Comparison of ENCODE assay signal across 1 cellular context in genomic region chr19:48806818-48807589, GRCh38.
TF ChIP-seq lines count a peak whose summit lies in the region.

No MANE protein-coding gene starts in this region.

TF ChIP-seq in HepG2, 621 proteins besides CTCF, POLR2A, EP300 and RAD21 (continued from another document and continues in another):
- TF ChIP-seq SMAD1 (CRISPR knock-in tag; IDR thresholded peaks at IDR 0.05; ENCODE audit: borderline replicate concordance, low read depth) (no peak), ZBTB33 (CRISPR knock-in tag; IDR thresholded peaks at IDR 0.05) (peak; percentile 62), ZSCAN30 (CRISPR knock-in tag; IDR thresholded peaks at IDR 0.05) (no peak), ZMYM2 (CRISPR knock-in tag; IDR thresholded peaks at IDR 0.05) (no peak), PRMT3 (CRISPR knock-in tag; IDR thresholded peaks at IDR 0.05; ENCODE audit: borderline replicate concordance, low read depth) (no peak), GPN1 (CRISPR knock-in tag; IDR thresholded peaks at IDR 0.05; ENCODE audit: borderline replicate concordance) (no peak), NFE2 (CRISPR knock-in tag; IDR thresholded peaks at IDR 0.05) (peak; percentile 54; the same call in 1 of the 2 replicates), ZNF773 (CRISPR knock-in tag; IDR thresholded peaks at IDR 0.05; ENCODE audit: borderline replicate concordance) (no peak), SIX1 (CRISPR knock-in tag; IDR thresholded peaks at IDR 0.05; ENCODE audit: borderline replicate concordance) (no peak; the same call in 1 of the 2 replicates), ZNF746 (CRISPR knock-in tag; IDR thresholded peaks at IDR 0.05) (peak; percentile 81), GTF3A (CRISPR knock-in tag; conservative IDR thresholded peaks at IDR 0.05) (no peak), ZNF382 (CRISPR knock-in tag; IDR thresholded peaks at IDR 0.05; ENCODE audit: borderline replicate concordance) (no peak), REPIN1 (CRISPR knock-in tag; IDR thresholded peaks at IDR 0.05; ENCODE audit: borderline replicate concordance, low read depth) (no peak), ZNF570 (CRISPR knock-in tag; IDR thresholded peaks at IDR 0.05; ENCODE audit: borderline replicate concordance) (no peak), HNF1B (CRISPR knock-in tag; IDR thresholded peaks at IDR 0.05) (no peak), POLR2G (IDR thresholded peaks at IDR 0.05; ENCODE audit: low read depth, low read length) (peak; percentile 96), ZNF841 (CRISPR knock-in tag; IDR thresholded peaks at IDR 0.05; ENCODE audit: borderline replicate concordance) (no peak), ZNF546 (CRISPR knock-in tag; conservative IDR thresholded peaks at IDR 0.05) (peak; percentile 84; the same call in 1 of the 2 replicates), ZNF788 (CRISPR knock-in tag; IDR thresholded peaks at IDR 0.05; ENCODE audit: borderline replicate concordance) (0 out of 2 replicates have a peak, but pooled peaks have one; percentile 7), POLR2AphosphoS5 (IDR thresholded peaks at IDR 0.05; ENCODE audit: low read depth, low read length) (peak; percentile 98), DBP (CRISPR knock-in tag; IDR thresholded peaks at IDR 0.05; ENCODE audit: not compliant biosample characterization) (no peak), SCMH1 (CRISPR knock-in tag; IDR thresholded peaks at IDR 0.05; ENCODE audit: borderline replicate concordance) (no peak), ZNF101 (CRISPR knock-in tag; IDR thresholded peaks at IDR 0.05; ENCODE audit: borderline replicate concordance, low read depth) (no peak), CHCHD3 (CRISPR knock-in tag; IDR thresholded peaks at IDR 0.05) (no peak), AKAP8 (CRISPR knock-in tag; IDR thresholded peaks at IDR 0.05) (no peak), HNF4G (IDR thresholded peaks at IDR 0.05; ENCODE audit: borderline replicate concordance, low read depth, low read length) (peak; percentile 94), HNF4G (CRISPR knock-in tag; IDR thresholded peaks at IDR 0.05; ENCODE audit: borderline replicate concordance, low read depth) (peak; percentile 69; the same call in 1 of the 2 replicates), KLF16 (CRISPR knock-in tag; IDR thresholded peaks at IDR 0.05) (peak in 1 of 2 experiments; percentile 69; a peak in 2 of 4 replicates), KDM1A (CRISPR knock-in tag; IDR thresholded peaks at IDR 0.05) (no peak), ZNF484 (CRISPR knock-in tag; IDR thresholded peaks at IDR 0.05; ENCODE audit: borderline replicate concordance, low read depth) (no peak), SYNCRIP (IDR thresholded peaks at IDR 0.05; ENCODE audit: insufficient read depth, low read depth, low read length) (no peak), CREB1 (IDR thresholded peaks at IDR 0.05) (no peak), CREB1 (CRISPR knock-in tag; IDR thresholded peaks at IDR 0.05) (peak; percentile 25), ATF7 (IDR thresholded peaks at IDR 0.05) (no peak), ATF7 (CRISPR knock-in tag; IDR thresholded peaks at IDR 0.05) (0 out of 2 replicates have a peak, but pooled peaks have one; percentile 39), CENPT (CRISPR knock-in tag; IDR thresholded peaks at IDR 0.05; ENCODE audit: low read depth) (0 out of 2 replicates have a peak, but pooled peaks have one; percentile 54), ZSCAN9 (CRISPR knock-in tag; IDR thresholded peaks at IDR 0.05; ENCODE audit: borderline replicate concordance) (peak; percentile 79; the same call in 1 of the 2 replicates), ATF2 (CRISPR knock-in tag; IDR thresholded peaks at IDR 0.05) (peak; percentile 71), ZNF687 (CRISPR knock-in tag; IDR thresholded peaks at IDR 0.05) (peak; percentile 70), ZNF543 (CRISPR knock-in tag; IDR thresholded peaks at IDR 0.05) (no peak), ZFX (CRISPR knock-in tag; IDR thresholded peaks at IDR 0.05; ENCODE audit: low read depth) (peak; percentile 96), ZNF460 (CRISPR knock-in tag; IDR thresholded peaks at IDR 0.05; ENCODE audit: borderline replicate concordance) (no peak), ZNF558 (CRISPR knock-in tag; IDR thresholded peaks at IDR 0.05; ENCODE audit: borderline replicate concordance) (no peak), ZNF850 (CRISPR knock-in tag; conservative IDR thresholded peaks at IDR 0.05) (no peak), ZNF180 (CRISPR knock-in tag; IDR thresholded peaks at IDR 0.05; ENCODE audit: borderline replicate concordance, low read depth) (no peak), ZBTB7A (CRISPR knock-in tag; IDR thresholded peaks at IDR 0.05) (0 out of 2 replicates have a peak, but pooled peaks have one; percentile 62), ZBTB25 (CRISPR knock-in tag; IDR thresholded peaks at IDR 0.05) (no peak), HOXA5 (CRISPR knock-in tag; IDR thresholded peaks at IDR 0.05) (peak; percentile 85), EZH2 (conservative IDR thresholded peaks at IDR 0.05; ENCODE audit: low read depth, low read length) (no peak), PAXIP1 (CRISPR knock-in tag; conservative IDR thresholded peaks at IDR 0.05) (peak; percentile 85), MED13 (CRISPR knock-in tag; IDR thresholded peaks at IDR 0.05) (0 out of 2 replicates have a peak, but pooled peaks have one; percentile 57), ZNF678 (CRISPR knock-in tag; IDR thresholded peaks at IDR 0.05) (no peak), NCOA5 (CRISPR knock-in tag; IDR thresholded peaks at IDR 0.05) (no peak), CBX5 (CRISPR knock-in tag; IDR thresholded peaks at IDR 0.05; ENCODE audit: borderline replicate concordance) (no peak; the same call in 1 of the 2 replicates), ZSCAN20 (CRISPR knock-in tag; IDR thresholded peaks at IDR 0.05; ENCODE audit: borderline replicate concordance) (no peak)
- TF ChIP-seq, protein P1, sequence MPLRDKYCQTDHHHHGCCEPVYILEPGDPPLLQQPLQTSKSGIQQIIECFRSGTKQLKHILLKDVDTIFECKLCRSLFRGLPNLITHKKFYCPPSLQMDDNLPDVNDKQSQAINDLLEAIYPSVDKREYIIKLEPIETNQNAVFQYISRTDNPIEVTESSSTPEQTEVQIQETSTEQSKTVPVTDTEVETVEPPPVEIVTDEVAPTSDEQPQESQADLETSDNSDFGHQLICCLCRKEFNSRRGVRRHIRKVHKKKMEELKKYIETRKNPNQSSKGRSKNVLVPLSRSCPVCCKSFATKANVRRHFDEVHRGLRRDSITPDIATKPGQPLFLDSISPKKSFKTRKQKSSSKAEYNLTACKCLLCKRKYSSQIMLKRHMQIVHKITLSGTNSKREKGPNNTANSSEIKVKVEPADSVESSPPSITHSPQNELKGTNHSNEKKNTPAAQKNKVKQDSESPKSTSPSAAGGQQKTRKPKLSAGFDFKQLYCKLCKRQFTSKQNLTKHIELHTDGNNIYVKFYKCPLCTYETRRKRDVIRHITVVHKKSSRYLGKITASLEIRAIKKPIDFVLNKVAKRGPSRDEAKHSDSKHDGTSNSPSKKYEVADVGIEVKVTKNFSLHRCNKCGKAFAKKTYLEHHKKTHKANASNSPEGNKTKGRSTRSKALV (CRISPR knock-in tag; IDR thresholded peaks at IDR 0.05): peak; percentile 24; the same call in 1 of the 2 replicates
